Comparison of ENCODE assay signal across 7 cellular contexts in the genomic region with DNA sequence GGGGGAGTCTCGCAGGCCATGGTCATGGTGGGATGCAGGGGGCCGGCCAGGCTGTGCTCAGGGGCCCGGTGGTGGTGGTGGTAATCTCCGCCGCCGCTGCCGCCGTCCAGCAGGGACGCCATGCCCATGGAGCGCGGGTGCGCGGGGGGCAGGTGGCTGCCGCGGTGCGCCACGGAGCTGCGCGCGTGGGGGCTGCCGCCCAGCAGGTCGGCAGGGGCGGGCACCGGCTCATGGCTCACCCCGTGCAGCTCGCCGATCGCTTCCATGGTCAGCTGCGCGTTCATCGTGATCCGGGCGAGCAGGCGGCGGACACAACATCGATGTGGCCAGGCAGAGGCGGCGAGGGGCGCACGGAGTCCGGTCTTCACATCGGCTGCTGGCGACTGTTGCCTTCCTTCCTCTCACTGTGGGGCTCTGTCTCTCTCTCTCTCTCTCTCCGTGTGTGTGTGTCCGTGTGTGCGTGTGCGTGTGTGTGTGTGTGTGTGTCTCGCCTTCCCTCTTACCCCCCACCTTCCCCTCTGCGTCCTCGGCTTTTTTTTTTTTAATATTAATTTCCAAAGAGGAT. TPM values are rescaled to one million over a fixed set of nuclear protein-coding genes. Genes with fewer than 3 reads are reported as not detected.
DNase-seq lines count a peak whose midpoint lies in the region; ATAC-seq lines count a peak whose summit lies in the region.

No MANE protein-coding gene starts in this region.

- H3K9me3 Mint-ChIP-seq in activated T-helper 17 cell treated with anti-CD3 and anti-CD28 coated beads, Interleukin-2, amount 50 U/mL, for 72 hours, result peaks cover 4% of the 10 kb centered on the region

- H3K4me3 ChIP-seq in iPS-18a (ENCODE audit: low read length) (peak overlapping the region; percentile 47), subcutaneous abdominal adipose tissue (ENCODE audit: low read depth in 1 of 5, low read length in 5 of 5) (peak overlapping the region; percentile 64 to 71 (median 67))

- H3K9ac ChIP-seq in iPS-18a (ENCODE audit: low read length) (no peak overlapping the region), subcutaneous abdominal adipose tissue (ENCODE audit: low read length in 5 of 5) (peak overlapping the region in 3 of 5 donors; percentile 15 to 69 (median 30))

- H3K36me3 ChIP-seq in iPS-18a (ENCODE audit: control insufficient read depth, low read depth, low read length) (no peaks in the 10 kb centered on the region), subcutaneous abdominal adipose tissue (ENCODE audit: control insufficient read depth in 5 of 5, insufficient read depth in 5 of 5, low read length in 5 of 5) (no peaks in the 10 kb centered on the region)

- H3K9me3 ChIP-seq in iPS-18a (ENCODE audit: control insufficient read depth, low read depth, low read length), result no peaks in the 10 kb centered on the region
- H3K9me3 ChIP-seq in subcutaneous abdominal adipose tissue (ENCODE audit: control insufficient read depth in 5 of 5, low read length in 5 of 5), result no peaks in the 10 kb centered on the region

- peaks cover 3% of the 10 kb centered on the region for H3K4me1 Mint-ChIP-seq in activated T-helper 17 cell treated with anti-CD3 and anti-CD28 coated beads, Interleukin-2, amount 50 U/mL, for 72 hours

- H3K27ac ChIP-seq in iPS-18a (ENCODE audit: low read length) (no peak overlapping the region), subcutaneous abdominal adipose tissue (ENCODE audit: low read depth, low read length) (no peak overlapping the region)

- peak overlapping the region; percentile 61 for H3K4me3 Mint-ChIP-seq in activated T-helper 17 cell treated with anti-CD3 and anti-CD28 coated beads, Interleukin-2, amount 50 U/mL, for 72 hours

- DNase-seq in HK-2 (ENCODE audit: unreplicated experiment), result peak; percentile 14
- no peak for DNase-seq in superior temporal gyrus (ENCODE audit: extremely low spot score)
- DNase-seq in NCI-H1436 (lab: John Stamatoyannopoulos, UW), result no peak

- H3K27me3 ChIP-seq in iPS-18a (ENCODE audit: control insufficient read depth, insufficient read depth, low read length), result peaks cover 98% of the 10 kb centered on the region
- H3K27me3 ChIP-seq in subcutaneous abdominal adipose tissue (ENCODE audit: control insufficient read depth in 5 of 5, insufficient read depth in 4 of 5, low read length in 5 of 5), result peaks cover 40 to 72% (median 58%) of the 10 kb centered on the region in 5 donors

- peaks cover 62% of the 10 kb centered on the region for H3K27me3 Mint-ChIP-seq in activated T-helper 17 cell treated with anti-CD3 and anti-CD28 coated beads, Interleukin-2, amount 50 U/mL, for 72 hours

- H3K27ac Mint-ChIP-seq in activated T-helper 17 cell treated with anti-CD3 and anti-CD28 coated beads, Interleukin-2, amount 50 U/mL, for 72 hours, result no peak overlapping the region

- H3K36me3 Mint-ChIP-seq in activated T-helper 17 cell treated with anti-CD3 and anti-CD28 coated beads, Interleukin-2, amount 50 U/mL, for 72 hours (ENCODE audit: low read depth), result no peaks in the 10 kb centered on the region

- peaks cover 52% of the 10 kb centered on the region for H3K4me1 ChIP-seq in iPS-18a (ENCODE audit: control insufficient read depth, low read depth, low read length)
- H3K4me1 ChIP-seq in subcutaneous abdominal adipose tissue (ENCODE audit: control insufficient read depth in 5 of 5, insufficient read depth in 5 of 5, low read length in 5 of 5), result peaks cover 0 to 53% (median 44%) of the 10 kb centered on the region in 5 donors

- ATAC-seq in GM18867 (IDR thresholded peaks at IDR 0.05; ENCODE audit: unreplicated experiment), result peak; percentile 24
- peak; percentile 39 for ATAC-seq in activated T-helper 17 cell treated with anti-CD3 and anti-CD28 coated beads, Interleukin-2, amount 50 U/mL, for 72 hours (replicated peaks)

RNA-seq across cellular contexts. Expression of gene ONECUT1, which starts 0.5 kb away (rescaled TPM):
- total RNA-seq in activated T-helper 17 cell treated with anti-CD3 and anti-CD28 coated beads, Interleukin-2, amount 50 U/mL, for 72 hours, result not detected
